26 cellular contexts compared by ENCODE assay signal in the genomic region with DNA sequence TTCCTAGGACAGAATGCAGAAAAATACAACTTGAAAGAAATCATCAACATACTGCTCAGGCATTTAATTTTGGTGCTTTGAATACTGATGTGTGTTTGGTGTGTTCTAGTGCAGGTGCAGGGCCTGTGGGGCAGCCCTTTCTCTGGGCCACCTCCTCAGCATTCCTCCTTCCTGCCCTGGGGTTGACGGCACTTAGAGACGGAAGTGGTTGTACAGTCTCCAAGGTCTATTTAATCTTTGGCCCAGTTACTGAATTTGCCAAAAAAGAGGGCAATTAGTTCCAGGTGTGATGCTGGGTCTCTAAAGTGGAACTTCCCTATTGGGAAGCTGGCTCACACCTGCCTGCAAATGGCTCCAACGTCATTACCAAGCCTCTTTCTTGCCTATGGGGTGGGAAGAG.
"Had no signal": no experiment of that assay in that cellular context is flagged by ENCODE, and none has a peak within 500 bp of the region (broad histone marks: within the 10 kb centered on the region; RNA-seq: fewer than 3 reads in every experiment).

No MANE protein-coding gene starts in this region.

- ATAC-seq: activated CD8-positive, alpha-beta T cell treated with anti-CD3 and anti-CD28 coated beads for 36 hours; activated T-cell treated with anti-CD3 and anti-CD28 coated beads, Interleukin-2, amount 50 U/mL, for 4 hours; activated T-helper 17 cell treated with anti-CD3 and anti-CD28 coated beads, Interleukin-2, amount 50 U/mL, for 72 hours; effector memory CD8-positive, alpha-beta T cell; gastrocnemius medialis; left cardiac atrium; naive thymus-derived CD4-positive, alpha-beta T cell; right lobe of liver; stimulated activated naive CD8-positive, alpha-beta T cell treated with anti-CD3 and anti-CD28 coated beads, Interleukin-15, Interleukin-2, amounts not matched to agents 100 U/mL and 50 U/mL, for 24 hours had no signal

- H3K4me3 ChIP-seq: gastrocnemius medialis, ovary, right lobe of liver, skin epidermis, testis had no signal

- H3K27ac ChIP-seq: gastrocnemius medialis, ovary, right lobe of liver, skin epidermis, testis had no signal

- H3K9me3 ChIP-seq: gastrocnemius medialis, ovary, right lobe of liver, testis had no signal

- H3K36me3 ChIP-seq: gastrocnemius medialis, ovary, right lobe of liver had no signal

- H3K4me1 ChIP-seq: gastrocnemius medialis, right lobe of liver, testis had no signal

- DNase-seq: activated CD4-positive, alpha-beta T cell treated with anti-CD3 and anti-CD28 coated beads for 1 hour; activated CD4-positive, alpha-beta T cell treated with anti-CD3 and anti-CD28 coated beads, Interleukin-2, amount 10 ng/mL, durations not matched to agents 7 days and 5 days; activated CD8-positive, alpha-beta T cell treated with anti-CD3 and anti-CD28 coated beads for 36 hours; activated gamma-delta T cell treated with Interleukin-2 at 50 U/mL for 16 hours; activated naive CD4-positive, alpha-beta T cell treated with anti-CD3 and anti-CD28 coated beads, Interleukin-2, amount 50 U/mL, for 16 hours; activated T-cell treated with anti-CD3 and anti-CD28 coated beads, Interleukin-2, amount 50 U/mL, for 4 hours; amniotic stem cell; caudate nucleus; cortex of kidney; effector memory CD8-positive, alpha-beta T cell; erythroblast; gastrocnemius medialis; glutamatergic neuron; islet precursor cell; left cardiac atrium; mammary epithelial cell; naive thymus-derived CD4-positive, alpha-beta T cell; ovary; right lobe of liver; stimulated activated CD4-positive, alpha-beta T cell treated with anti-CD3 and anti-CD28 coated beads, Interleukin-12 subunit alpha, Interleukin-12 subunit beta, amount 100 ng/mL, for 4 hours; stimulated activated CD4-positive, alpha-beta T cell treated with anti-CD3 and anti-CD28 coated beads, Interleukin-4, amount 100 ng/mL, for 1 hour; stimulated activated naive CD8-positive, alpha-beta T cell treated with anti-CD3 and anti-CD28 coated beads, Interleukin-15, Interleukin-2, amounts not matched to agents 100 U/mL and 50 U/mL, for 24 hours; testis; trophoblast cell had no signal

- H3K27me3 ChIP-seq: gastrocnemius medialis, ovary, right lobe of liver, testis had no signal
